1 cellular context compared by ENCODE assay signal in genomic region chr17:75516255-75516618, GRCh38.
A peak's percentile ranks its signal among the peaks of the same experiment; 100 is the strongest.
TF ChIP-seq lines count a peak whose summit lies in the region.

Gene TSEN54, plus strand, starts transcription at chr17:75516528. Its CDS starts 33 bp downstream, at chr17:75516561.

TF ChIP-seq in K562, 482 proteins besides CTCF, POLR2A, EP300 and RAD21 (continued from another document and continues in another):
- TF ChIP-seq ZBTB11 (CRISPR knock-in tag; IDR thresholded peaks at IDR 0.05) (peak in 1 of 3 experiments; percentile 83; a peak in 3 of 6 replicates), GTF2F1 (IDR thresholded peaks at IDR 0.05; ENCODE audit: low read depth, low read length) (no peak), CBFA2T3 (IDR thresholded peaks at IDR 0.05) (no peak), ZNF318 (IDR thresholded peaks at IDR 0.05; ENCODE audit: borderline replicate concordance in 1 of 2, low read depth in 1 of 2) (no peak), TRIM24 (IDR thresholded peaks at IDR 0.05) (no peak; a peak in 1 of 4 replicates), HNRNPK (IDR thresholded peaks at IDR 0.05; ENCODE audit: low read depth, low read length, poor library complexity, severe bottlenecking) (no peak), KDM4B (IDR thresholded peaks at IDR 0.05; ENCODE audit: borderline replicate concordance in 2 of 2, low read depth in 1 of 2) (no peak), ZNF780A (CRISPR knock-in tag; IDR thresholded peaks at IDR 0.05) (no peak), LARP7 (IDR thresholded peaks at IDR 0.05) (0 out of 2 replicates have a peak, but pooled peaks have one; percentile 15), NONO (IDR thresholded peaks at IDR 0.05; ENCODE audit: low read depth in 2 of 2, low read length in 1 of 2) (0 out of 4 replicates have a peak, but pooled peaks of 1 of the 2 experiments have one; percentile 19), GATAD2A (IDR thresholded peaks at IDR 0.05) (no peak), MNT (conservative IDR thresholded peaks at IDR 0.05) (peak in 1 of 2 experiments; percentile 29; a peak in 2 of 4 replicates), ZNF217 (CRISPR knock-in tag; IDR thresholded peaks at IDR 0.05) (no peak), HBP1 (CRISPR knock-in tag; IDR thresholded peaks at IDR 0.05) (no peak), ZMIZ1 (IDR thresholded peaks at IDR 0.05; ENCODE audit: low read depth in 2 of 2, low read length in 2 of 2) (no peak), NFIC (IDR thresholded peaks at IDR 0.05) (peak; percentile 78; the same call in 1 of the 2 replicates), ATF1 (CRISPR knock-in tag; IDR thresholded peaks at IDR 0.05) (no peak), ATF1 (tag; IDR thresholded peaks at IDR 0.05) (no peak; the same call in none of the 2 replicates), TCF7L2 (IDR thresholded peaks at IDR 0.05; ENCODE audit: low read depth, low read length) (no peak), CBX1 (IDR thresholded peaks at IDR 0.05; ENCODE audit: low read depth) (no peak), NR2C2 (CRISPR knock-in tag; IDR thresholded peaks at IDR 0.05) (no peak), NR2C2 (tag; IDR thresholded peaks at IDR 0.05) (peak; percentile 65; the same call in 1 of the 2 replicates), E2F8 (IDR thresholded peaks at IDR 0.05; ENCODE audit: low read depth, partially characterized antibody) (no peak), GABPA (tag; conservative IDR thresholded peaks at IDR 0.05; ENCODE audit: low read depth) (peak; percentile 65), RBM14 (IDR thresholded peaks at IDR 0.05; ENCODE audit: borderline replicate concordance, insufficient read depth, low read depth, low read length) (no peak), MLX (CRISPR knock-in tag; conservative IDR thresholded peaks at IDR 0.05) (no peak), ELK1 (CRISPR knock-in tag; IDR thresholded peaks at IDR 0.05) (no peak), NUFIP1 (IDR thresholded peaks at IDR 0.05; ENCODE audit: partially characterized antibody) (no peak), ZNF41 (CRISPR knock-in tag; conservative IDR thresholded peaks at IDR 0.05) (no peak)
